In the genomic region with DNA sequence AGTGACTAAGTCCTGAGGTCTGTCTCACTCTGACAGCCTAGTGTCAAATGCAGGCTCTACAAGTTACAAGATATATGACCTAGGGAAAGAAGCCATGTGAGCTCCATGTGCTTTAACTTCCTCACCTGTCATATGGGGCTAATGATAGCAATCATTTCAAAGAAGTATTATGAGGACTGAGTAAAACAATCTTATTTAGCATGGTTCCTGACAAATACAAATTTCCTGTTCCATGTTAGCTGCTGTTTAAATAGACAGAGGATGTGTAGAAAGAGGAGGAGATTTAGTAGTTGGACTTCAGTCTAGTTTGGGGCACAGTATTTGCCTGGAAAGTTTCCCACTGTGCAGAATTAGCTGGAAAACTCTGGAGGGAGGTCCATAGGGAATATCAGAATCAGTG, we compare ENCODE assay signal across 1 cellular context.
TF ChIP-seq lines count a peak whose summit lies in the region.

No MANE protein-coding gene starts in this region.

TF ChIP-seq in HepG2, 621 proteins besides CTCF, POLR2A, EP300 and RAD21 (continued from another document and continues in another):
- TF ChIP-seq RARA (CRISPR knock-in tag; IDR thresholded peaks at IDR 0.05) (peak; percentile 58; the same call in 1 of the 2 replicates), SNRNP70 (IDR thresholded peaks at IDR 0.05; ENCODE audit: low read depth, low read length) (no peak), NFE2L2 (IDR thresholded peaks at IDR 0.05; ENCODE audit: low read length) (no peak), ZNF180 (CRISPR knock-in tag; IDR thresholded peaks at IDR 0.05; ENCODE audit: borderline replicate concordance, low read depth) (no peak), ISX (CRISPR knock-in tag; conservative IDR thresholded peaks at IDR 0.05) (no peak), U2AF2 (IDR thresholded peaks at IDR 0.05; ENCODE audit: low read depth, low read length) (no peak), ZNF562 (CRISPR knock-in tag; IDR thresholded peaks at IDR 0.05; ENCODE audit: borderline replicate concordance) (no peak), SMARCC2 (IDR thresholded peaks at IDR 0.05) (no peak), GABPA (IDR thresholded peaks at IDR 0.05; ENCODE audit: low read depth, low read length) (no peak), GABPA (CRISPR knock-in tag; IDR thresholded peaks at IDR 0.05; ENCODE audit: low read depth) (peak; percentile 45; the same call in 1 of the 2 replicates), FOXP1 (IDR thresholded peaks at IDR 0.05) (no peak), FOXP1 (CRISPR knock-in tag; IDR thresholded peaks at IDR 0.05) (peak; percentile 78; the same call in 1 of the 2 replicates), NR2F1 (CRISPR knock-in tag; IDR thresholded peaks at IDR 0.05) (no peak), HIVEP1 (CRISPR knock-in tag; IDR thresholded peaks at IDR 0.05) (no peak), TBL1XR1 (IDR thresholded peaks at IDR 0.05; ENCODE audit: borderline replicate concordance, low read length, partially characterized antibody) (no peak), ZNF556 (CRISPR knock-in tag; IDR thresholded peaks at IDR 0.05; ENCODE audit: borderline replicate concordance) (peak; percentile 27; the same call in 1 of the 2 replicates), MAF1 (CRISPR knock-in tag; IDR thresholded peaks at IDR 0.05; ENCODE audit: borderline replicate concordance) (no peak), TCF7 (IDR thresholded peaks at IDR 0.05; ENCODE audit: low read depth) (peak; percentile 63), ZNF234 (CRISPR knock-in tag; conservative IDR thresholded peaks at IDR 0.05) (no peak), STAG1 (CRISPR knock-in tag; IDR thresholded peaks at IDR 0.05) (peak; percentile 29; the same call in 1 of the 2 replicates), HDAC6 (IDR thresholded peaks at IDR 0.05; ENCODE audit: low read depth, low read length) (no peak), ZNF747 (CRISPR knock-in tag; IDR thresholded peaks at IDR 0.05; ENCODE audit: borderline replicate concordance) (no peak), POLR2G (IDR thresholded peaks at IDR 0.05; ENCODE audit: low read depth, low read length) (no peak), NFKBIZ (CRISPR knock-in tag; IDR thresholded peaks at IDR 0.05) (no peak), ZNF230 (CRISPR knock-in tag; IDR thresholded peaks at IDR 0.05) (no peak), SP140L (CRISPR knock-in tag; IDR thresholded peaks at IDR 0.05; ENCODE audit: borderline replicate concordance) (0 out of 2 replicates have a peak, but pooled peaks have one; percentile 59), ZNF256 (CRISPR knock-in tag; conservative IDR thresholded peaks at IDR 0.05) (peak; percentile 59; the same call in 1 of the 2 replicates), CREB1 (IDR thresholded peaks at IDR 0.05) (no peak), CREB1 (CRISPR knock-in tag; IDR thresholded peaks at IDR 0.05) (peak; percentile 43; the same call in 1 of the 2 replicates), ZNF335 (CRISPR knock-in tag; IDR thresholded peaks at IDR 0.05) (no peak), ZNF350 (CRISPR knock-in tag; IDR thresholded peaks at IDR 0.05; ENCODE audit: borderline replicate concordance, low read depth) (no peak), ARID2 (CRISPR knock-in tag; IDR thresholded peaks at IDR 0.05; ENCODE audit: borderline replicate concordance) (no peak), PHF20 (CRISPR knock-in tag; IDR thresholded peaks at IDR 0.05) (no peak), ZSCAN30 (CRISPR knock-in tag; IDR thresholded peaks at IDR 0.05) (0 out of 2 replicates have a peak, but pooled peaks have one; percentile 56), ZFP41 (CRISPR knock-in tag; IDR thresholded peaks at IDR 0.05; ENCODE audit: borderline replicate concordance) (no peak), SMAD3 (CRISPR knock-in tag; IDR thresholded peaks at IDR 0.05) (no peak), ZMYM4 (CRISPR knock-in tag; IDR thresholded peaks at IDR 0.05) (peak; percentile 75)
- TF ChIP-seq, protein P1, sequence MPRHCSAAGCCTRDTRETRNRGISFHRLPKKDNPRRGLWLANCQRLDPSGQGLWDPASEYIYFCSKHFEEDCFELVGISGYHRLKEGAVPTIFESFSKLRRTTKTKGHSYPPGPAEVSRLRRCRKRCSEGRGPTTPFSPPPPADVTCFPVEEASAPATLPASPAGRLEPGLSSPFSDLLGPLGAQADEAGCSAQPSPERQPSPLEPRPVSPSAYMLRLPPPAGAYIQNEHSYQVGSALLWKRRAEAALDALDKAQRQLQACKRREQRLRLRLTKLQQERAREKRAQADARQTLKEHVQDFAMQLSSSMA (CRISPR knock-in tag; IDR thresholded peaks at IDR 0.05): no peak
- TF ChIP-seq, protein P2, sequence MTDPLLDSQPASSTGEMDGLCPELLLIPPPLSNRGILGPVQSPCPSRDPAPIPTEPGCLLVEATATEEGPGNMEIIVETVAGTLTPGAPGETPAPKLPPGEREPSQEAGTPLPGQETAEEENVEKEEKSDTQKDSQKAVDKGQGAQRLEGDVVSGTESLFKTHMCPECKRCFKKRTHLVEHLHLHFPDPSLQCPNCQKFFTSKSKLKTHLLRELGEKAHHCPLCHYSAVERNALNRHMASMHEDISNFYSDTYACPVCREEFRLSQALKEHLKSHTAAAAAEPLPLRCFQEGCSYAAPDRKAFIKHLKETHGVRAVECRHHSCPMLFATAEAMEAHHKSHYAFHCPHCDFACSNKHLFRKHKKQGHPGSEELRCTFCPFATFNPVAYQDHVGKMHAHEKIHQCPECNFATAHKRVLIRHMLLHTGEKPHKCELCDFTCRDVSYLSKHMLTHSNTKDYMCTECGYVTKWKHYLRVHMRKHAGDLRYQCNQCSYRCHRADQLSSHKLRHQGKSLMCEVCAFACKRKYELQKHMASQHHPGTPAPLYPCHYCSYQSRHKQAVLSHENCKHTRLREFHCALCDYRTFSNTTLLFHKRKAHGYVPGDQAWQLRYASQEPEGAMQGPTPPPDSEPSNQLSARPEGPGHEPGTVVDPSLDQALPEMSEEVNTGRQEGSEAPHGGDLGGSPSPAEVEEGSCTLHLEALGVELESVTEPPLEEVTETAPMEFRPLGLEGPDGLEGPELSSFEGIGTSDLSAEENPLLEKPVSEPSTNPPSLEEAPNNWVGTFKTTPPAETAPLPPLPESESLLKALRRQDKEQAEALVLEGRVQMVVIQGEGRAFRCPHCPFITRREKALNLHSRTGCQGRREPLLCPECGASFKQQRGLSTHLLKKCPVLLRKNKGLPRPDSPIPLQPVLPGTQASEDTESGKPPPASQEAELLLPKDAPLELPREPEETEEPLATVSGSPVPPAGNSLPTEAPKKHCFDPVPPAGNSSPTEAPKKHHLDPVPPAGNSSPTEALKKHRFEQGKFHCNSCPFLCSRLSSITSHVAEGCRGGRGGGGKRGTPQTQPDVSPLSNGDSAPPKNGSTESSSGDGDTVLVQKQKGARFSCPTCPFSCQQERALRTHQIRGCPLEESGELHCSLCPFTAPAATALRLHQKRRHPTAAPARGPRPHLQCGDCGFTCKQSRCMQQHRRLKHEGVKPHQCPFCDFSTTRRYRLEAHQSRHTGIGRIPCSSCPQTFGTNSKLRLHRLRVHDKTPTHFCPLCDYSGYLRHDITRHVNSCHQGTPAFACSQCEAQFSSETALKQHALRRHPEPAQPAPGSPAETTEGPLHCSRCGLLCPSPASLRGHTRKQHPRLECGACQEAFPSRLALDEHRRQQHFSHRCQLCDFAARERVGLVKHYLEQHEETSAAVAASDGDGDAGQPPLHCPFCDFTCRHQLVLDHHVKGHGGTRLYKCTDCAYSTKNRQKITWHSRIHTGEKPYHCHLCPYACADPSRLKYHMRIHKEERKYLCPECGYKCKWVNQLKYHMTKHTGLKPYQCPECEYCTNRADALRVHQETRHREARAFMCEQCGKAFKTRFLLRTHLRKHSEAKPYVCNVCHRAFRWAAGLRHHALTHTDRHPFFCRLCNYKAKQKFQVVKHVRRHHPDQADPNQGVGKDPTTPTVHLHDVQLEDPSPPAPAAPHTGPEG (CRISPR knock-in tag; IDR thresholded peaks at IDR 0.05): no peak
- TF ChIP-seq, protein P3, sequence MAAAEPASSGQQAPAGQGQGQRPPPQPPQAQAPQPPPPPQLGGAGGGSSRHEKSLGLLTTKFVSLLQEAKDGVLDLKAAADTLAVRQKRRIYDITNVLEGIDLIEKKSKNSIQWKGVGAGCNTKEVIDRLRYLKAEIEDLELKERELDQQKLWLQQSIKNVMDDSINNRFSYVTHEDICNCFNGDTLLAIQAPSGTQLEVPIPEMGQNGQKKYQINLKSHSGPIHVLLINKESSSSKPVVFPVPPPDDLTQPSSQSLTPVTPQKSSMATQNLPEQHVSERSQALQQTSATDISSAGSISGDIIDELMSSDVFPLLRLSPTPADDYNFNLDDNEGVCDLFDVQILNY (CRISPR knock-in tag; conservative IDR thresholded peaks at IDR 0.05): no peak
- TF ChIP-seq, protein P4, sequence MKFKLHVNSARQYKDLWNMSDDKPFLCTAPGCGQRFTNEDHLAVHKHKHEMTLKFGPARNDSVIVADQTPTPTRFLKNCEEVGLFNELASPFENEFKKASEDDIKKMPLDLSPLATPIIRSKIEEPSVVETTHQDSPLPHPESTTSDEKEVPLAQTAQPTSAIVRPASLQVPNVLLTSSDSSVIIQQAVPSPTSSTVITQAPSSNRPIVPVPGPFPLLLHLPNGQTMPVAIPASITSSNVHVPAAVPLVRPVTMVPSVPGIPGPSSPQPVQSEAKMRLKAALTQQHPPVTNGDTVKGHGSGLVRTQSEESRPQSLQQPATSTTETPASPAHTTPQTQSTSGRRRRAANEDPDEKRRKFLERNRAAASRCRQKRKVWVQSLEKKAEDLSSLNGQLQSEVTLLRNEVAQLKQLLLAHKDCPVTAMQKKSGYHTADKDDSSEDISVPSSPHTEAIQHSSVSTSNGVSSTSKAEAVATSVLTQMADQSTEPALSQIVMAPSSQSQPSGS (CRISPR knock-in tag; IDR thresholded peaks at IDR 0.05): no peak; the same call in none of the 2 replicates
- TF ChIP-seq, protein P5, sequence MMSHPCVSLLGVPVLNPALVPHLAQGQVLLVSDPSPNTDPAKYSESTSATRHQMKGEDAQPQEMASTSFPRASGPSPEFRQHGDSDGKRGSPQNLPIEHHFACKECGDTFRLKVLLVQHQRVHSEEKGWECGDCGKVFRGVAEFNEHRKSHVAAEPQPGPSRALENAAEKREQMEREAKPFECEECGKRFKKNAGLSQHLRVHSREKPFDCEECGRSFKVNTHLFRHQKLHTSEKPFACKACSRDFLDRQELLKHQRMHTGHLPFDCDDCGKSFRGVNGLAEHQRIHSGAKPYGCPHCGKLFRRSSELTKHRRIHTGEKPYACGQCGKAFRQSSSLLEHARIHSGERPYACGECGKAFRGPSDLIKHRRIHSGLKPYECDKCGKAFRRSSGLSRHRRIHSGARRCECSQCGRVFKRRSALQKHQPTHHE (CRISPR knock-in tag; IDR thresholded peaks at IDR 0.05; ENCODE audit: borderline replicate concordance): peak; percentile 68; the same call in 1 of the 2 replicates
- TF ChIP-seq, protein P6, sequence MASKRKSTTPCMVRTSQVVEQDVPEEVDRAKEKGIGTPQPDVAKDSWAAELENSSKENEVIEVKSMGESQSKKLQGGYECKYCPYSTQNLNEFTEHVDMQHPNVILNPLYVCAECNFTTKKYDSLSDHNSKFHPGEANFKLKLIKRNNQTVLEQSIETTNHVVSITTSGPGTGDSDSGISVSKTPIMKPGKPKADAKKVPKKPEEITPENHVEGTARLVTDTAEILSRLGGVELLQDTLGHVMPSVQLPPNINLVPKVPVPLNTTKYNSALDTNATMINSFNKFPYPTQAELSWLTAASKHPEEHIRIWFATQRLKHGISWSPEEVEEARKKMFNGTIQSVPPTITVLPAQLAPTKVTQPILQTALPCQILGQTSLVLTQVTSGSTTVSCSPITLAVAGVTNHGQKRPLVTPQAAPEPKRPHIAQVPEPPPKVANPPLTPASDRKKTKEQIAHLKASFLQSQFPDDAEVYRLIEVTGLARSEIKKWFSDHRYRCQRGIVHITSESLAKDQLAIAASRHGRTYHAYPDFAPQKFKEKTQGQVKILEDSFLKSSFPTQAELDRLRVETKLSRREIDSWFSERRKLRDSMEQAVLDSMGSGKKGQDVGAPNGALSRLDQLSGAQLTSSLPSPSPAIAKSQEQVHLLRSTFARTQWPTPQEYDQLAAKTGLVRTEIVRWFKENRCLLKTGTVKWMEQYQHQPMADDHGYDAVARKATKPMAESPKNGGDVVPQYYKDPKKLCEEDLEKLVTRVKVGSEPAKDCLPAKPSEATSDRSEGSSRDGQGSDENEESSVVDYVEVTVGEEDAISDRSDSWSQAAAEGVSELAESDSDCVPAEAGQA (IDR thresholded peaks at IDR 0.05; ENCODE audit: low read depth): no peak
- TF ChIP-seq, protein P6 (CRISPR knock-in tag; IDR thresholded peaks at IDR 0.05; ENCODE audit: borderline replicate concordance): 0 out of 2 replicates have a peak, but pooled peaks have one; percentile 64
- TF ChIP-seq, protein P7, sequence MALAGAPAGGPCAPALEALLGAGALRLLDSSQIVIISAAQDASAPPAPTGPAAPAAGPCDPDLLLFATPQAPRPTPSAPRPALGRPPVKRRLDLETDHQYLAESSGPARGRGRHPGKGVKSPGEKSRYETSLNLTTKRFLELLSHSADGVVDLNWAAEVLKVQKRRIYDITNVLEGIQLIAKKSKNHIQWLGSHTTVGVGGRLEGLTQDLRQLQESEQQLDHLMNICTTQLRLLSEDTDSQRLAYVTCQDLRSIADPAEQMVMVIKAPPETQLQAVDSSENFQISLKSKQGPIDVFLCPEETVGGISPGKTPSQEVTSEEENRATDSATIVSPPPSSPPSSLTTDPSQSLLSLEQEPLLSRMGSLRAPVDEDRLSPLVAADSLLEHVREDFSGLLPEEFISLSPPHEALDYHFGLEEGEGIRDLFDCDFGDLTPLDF (CRISPR knock-in tag; IDR thresholded peaks at IDR 0.05): no peak; the same call in 1 of the 2 replicates
